1 cellular context compared by ENCODE assay signal in the genomic region with DNA sequence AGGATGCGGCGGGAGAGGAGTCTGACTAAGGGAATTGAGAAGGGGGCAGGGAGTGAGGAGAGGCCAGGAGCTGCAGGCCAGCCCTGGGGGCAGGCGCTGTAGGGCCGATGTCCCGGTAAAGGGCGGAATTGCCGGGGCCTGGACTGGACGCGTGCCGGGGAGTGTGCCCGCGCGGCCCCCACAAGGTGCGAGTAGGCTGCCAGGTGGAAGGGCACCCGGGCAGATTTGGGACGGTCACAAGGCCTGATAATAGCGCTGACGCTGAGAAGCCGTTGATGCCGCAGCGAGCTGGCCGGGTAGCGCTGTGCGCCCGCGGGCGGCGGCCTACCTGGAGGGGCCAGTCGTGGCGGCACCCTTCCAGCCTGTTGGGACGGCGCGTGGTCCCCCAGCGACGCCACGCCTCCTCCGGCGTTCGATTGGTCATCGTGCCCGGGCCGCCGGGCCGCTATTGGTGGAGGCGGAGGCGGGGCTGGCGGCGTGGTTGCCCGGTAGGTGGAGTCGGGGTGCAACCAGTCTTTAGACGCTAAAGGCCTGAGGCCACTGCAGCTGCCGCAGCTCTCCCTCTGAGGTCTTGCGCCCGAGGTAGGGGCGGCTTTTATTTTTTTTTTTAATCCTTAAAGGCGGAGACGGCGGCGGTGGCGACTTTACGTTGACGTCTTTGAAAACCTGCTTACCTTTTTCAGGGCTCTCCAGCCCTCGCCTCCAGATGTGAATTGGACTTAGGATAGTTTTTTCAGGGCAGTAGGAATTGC.
TF ChIP-seq lines count a peak whose summit lies in the region.

No MANE protein-coding gene starts in this region.

TF ChIP-seq in K562, 482 proteins besides CTCF, POLR2A, EP300 and RAD21 (continued from another document and continues in another):
- TF ChIP-seq, protein P1, sequence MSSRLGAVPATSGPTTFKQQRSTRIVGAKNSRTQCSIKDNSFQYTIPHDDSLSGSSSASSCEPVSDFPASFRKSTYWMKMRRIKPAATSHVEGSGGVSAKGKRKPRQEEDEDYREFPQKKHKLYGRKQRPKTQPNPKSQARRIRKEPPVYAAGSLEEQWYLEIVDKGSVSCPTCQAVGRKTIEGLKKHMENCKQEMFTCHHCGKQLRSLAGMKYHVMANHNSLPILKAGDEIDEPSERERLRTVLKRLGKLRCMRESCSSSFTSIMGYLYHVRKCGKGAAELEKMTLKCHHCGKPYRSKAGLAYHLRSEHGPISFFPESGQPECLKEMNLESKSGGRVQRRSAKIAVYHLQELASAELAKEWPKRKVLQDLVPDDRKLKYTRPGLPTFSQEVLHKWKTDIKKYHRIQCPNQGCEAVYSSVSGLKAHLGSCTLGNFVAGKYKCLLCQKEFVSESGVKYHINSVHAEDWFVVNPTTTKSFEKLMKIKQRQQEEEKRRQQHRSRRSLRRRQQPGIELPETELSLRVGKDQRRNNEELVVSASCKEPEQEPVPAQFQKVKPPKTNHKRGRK (tag; IDR thresholded peaks at IDR 0.05) = no peak
- TF ChIP-seq POLR2B (IDR thresholded peaks at IDR 0.05; ENCODE audit: low read depth, partially characterized antibody) (peak; percentile 51), ZNF707 (CRISPR knock-in tag; conservative IDR thresholded peaks at IDR 0.05) (no peak), SAFB (IDR thresholded peaks at IDR 0.05; ENCODE audit: borderline replicate concordance, low read depth, low read length) (peak; percentile 39; the same call in 1 of the 2 replicates), ZNF551 (CRISPR knock-in tag; IDR thresholded peaks at IDR 0.05) (no peak), KLF13 (tag; IDR thresholded peaks at IDR 0.05; ENCODE audit: borderline replicate concordance, low read depth) (peak; percentile 67; the same call in 1 of the 2 replicates), ESRRA (IDR thresholded peaks at IDR 0.05; ENCODE audit: borderline replicate concordance, low read depth) (no peak; the same call in 1 of the 2 replicates), MYC (IDR thresholded peaks at IDR 0.05; ENCODE audit: low read depth, low read length) (peak; percentile 92), MYC (CRISPR knock-in tag; IDR thresholded peaks at IDR 0.05; ENCODE audit: borderline replicate concordance, low read depth) (peak; percentile 91), SMAD2 (IDR thresholded peaks at IDR 0.05; ENCODE audit: low read depth, low read length) (no peak), TCF7L2 (IDR thresholded peaks at IDR 0.05; ENCODE audit: low read depth, low read length) (no peak), ZNF347 (CRISPR knock-in tag; IDR thresholded peaks at IDR 0.05; ENCODE audit: low read depth) (no peak), ATF7 (IDR thresholded peaks at IDR 0.05) (peak; percentile 60), ZNF24 (IDR thresholded peaks at IDR 0.05) (no peak), FUS (optimal IDR thresholded peaks at IDR 0.05; ENCODE audit: low read depth, low read length) (peak; percentile 64), RFX7 (CRISPR knock-in tag; IDR thresholded peaks at IDR 0.05) (no peak), ZNF143 (CRISPR knock-in tag; IDR thresholded peaks at IDR 0.05) (no peak), ILF3 (IDR thresholded peaks at IDR 0.05; ENCODE audit: borderline replicate concordance) (no peak), SREBF1 (IDR thresholded peaks at IDR 0.05; ENCODE audit: borderline replicate concordance, low read depth, low read length) (no peak), TCF7 (IDR thresholded peaks at IDR 0.05; ENCODE audit: borderline replicate concordance) (no peak), SUPT5H (IDR thresholded peaks at IDR 0.05) (peak; percentile 75), DPF2 (IDR thresholded peaks at IDR 0.05) (no peak), ZNF668 (CRISPR knock-in tag; IDR thresholded peaks at IDR 0.05) (no peak), PCBP2 (IDR thresholded peaks at IDR 0.05; ENCODE audit: low read depth, low read length, poor library complexity, severe bottlenecking) (no peak), TAF15 (IDR thresholded peaks at IDR 0.05; ENCODE audit: low read depth, low read length) (no peak), NFATC3 (IDR thresholded peaks at IDR 0.05) (no peak), CREB1 (IDR thresholded peaks at IDR 0.05) (peak; percentile 66; the same call in 1 of the 2 replicates), CREB1 (CRISPR knock-in tag; IDR thresholded peaks at IDR 0.05) (peak; percentile 79)
- TF ChIP-seq, protein P2, sequence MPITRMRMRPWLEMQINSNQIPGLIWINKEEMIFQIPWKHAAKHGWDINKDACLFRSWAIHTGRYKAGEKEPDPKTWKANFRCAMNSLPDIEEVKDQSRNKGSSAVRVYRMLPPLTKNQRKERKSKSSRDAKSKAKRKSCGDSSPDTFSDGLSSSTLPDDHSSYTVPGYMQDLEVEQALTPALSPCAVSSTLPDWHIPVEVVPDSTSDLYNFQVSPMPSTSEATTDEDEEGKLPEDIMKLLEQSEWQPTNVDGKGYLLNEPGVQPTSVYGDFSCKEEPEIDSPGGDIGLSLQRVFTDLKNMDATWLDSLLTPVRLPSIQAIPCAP (CRISPR knock-in tag; IDR thresholded peaks at IDR 0.05; ENCODE audit: borderline replicate concordance) = no peak
- TF ChIP-seq, protein P3, sequence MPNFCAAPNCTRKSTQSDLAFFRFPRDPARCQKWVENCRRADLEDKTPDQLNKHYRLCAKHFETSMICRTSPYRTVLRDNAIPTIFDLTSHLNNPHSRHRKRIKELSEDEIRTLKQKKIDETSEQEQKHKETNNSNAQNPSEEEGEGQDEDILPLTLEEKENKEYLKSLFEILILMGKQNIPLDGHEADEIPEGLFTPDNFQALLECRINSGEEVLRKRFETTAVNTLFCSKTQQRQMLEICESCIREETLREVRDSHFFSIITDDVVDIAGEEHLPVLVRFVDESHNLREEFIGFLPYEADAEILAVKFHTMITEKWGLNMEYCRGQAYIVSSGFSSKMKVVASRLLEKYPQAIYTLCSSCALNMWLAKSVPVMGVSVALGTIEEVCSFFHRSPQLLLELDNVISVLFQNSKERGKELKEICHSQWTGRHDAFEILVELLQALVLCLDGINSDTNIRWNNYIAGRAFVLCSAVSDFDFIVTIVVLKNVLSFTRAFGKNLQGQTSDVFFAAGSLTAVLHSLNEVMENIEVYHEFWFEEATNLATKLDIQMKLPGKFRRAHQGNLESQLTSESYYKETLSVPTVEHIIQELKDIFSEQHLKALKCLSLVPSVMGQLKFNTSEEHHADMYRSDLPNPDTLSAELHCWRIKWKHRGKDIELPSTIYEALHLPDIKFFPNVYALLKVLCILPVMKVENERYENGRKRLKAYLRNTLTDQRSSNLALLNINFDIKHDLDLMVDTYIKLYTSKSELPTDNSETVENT (CRISPR knock-in tag; IDR thresholded peaks at IDR 0.05) = peak; percentile 76
- TF ChIP-seq, protein P4, sequence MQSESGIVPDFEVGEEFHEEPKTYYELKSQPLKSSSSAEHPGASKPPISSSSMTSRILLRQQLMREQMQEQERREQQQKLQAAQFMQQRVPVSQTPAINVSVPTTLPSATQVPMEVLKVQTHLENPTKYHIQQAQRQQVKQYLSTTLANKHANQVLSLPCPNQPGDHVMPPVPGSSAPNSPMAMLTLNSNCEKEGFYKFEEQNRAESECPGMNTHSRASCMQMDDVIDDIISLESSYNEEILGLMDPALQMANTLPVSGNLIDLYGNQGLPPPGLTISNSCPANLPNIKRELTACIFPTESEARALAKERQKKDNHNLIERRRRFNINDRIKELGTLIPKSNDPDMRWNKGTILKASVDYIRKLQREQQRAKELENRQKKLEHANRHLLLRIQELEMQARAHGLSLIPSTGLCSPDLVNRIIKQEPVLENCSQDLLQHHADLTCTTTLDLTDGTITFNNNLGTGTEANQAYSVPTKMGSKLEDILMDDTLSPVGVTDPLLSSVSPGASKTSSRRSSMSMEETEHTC (IDR thresholded peaks at IDR 0.05) = 0 out of 2 replicates have a peak, but pooled peaks have one; percentile 22
- TF ChIP-seq, protein P5, sequence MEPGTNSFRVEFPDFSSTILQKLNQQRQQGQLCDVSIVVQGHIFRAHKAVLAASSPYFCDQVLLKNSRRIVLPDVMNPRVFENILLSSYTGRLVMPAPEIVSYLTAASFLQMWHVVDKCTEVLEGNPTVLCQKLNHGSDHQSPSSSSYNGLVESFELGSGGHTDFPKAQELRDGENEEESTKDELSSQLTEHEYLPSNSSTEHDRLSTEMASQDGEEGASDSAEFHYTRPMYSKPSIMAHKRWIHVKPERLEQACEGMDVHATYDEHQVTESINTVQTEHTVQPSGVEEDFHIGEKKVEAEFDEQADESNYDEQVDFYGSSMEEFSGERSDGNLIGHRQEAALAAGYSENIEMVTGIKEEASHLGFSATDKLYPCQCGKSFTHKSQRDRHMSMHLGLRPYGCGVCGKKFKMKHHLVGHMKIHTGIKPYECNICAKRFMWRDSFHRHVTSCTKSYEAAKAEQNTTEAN (CRISPR knock-in tag; IDR thresholded peaks at IDR 0.05) = peak; percentile 74; the same call in 1 of the 2 replicates
- TF ChIP-seq, protein P6, sequence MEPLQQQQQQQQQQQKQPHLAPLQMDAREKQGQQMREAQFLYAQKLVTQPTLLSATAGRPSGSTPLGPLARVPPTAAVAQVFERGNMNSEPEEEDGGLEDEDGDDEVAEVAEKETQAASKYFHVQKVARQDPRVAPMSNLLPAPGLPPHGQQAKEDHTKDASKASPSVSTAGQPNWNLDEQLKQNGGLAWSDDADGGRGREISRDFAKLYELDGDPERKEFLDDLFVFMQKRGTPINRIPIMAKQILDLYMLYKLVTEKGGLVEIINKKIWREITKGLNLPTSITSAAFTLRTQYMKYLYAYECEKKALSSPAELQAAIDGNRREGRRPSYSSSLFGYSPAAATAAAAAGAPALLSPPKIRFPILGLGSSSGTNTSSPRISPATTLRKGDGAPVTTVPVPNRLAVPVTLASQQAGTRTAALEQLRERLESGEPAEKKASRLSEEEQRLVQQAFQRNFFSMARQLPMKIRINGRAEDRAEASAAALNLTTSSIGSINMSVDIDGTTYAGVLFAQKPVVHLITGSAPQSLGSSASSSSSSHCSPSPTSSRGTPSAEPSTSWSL (CRISPR knock-in tag; IDR thresholded peaks at IDR 0.05; ENCODE audit: borderline replicate concordance) = no peak
- TF ChIP-seq, protein P7, sequence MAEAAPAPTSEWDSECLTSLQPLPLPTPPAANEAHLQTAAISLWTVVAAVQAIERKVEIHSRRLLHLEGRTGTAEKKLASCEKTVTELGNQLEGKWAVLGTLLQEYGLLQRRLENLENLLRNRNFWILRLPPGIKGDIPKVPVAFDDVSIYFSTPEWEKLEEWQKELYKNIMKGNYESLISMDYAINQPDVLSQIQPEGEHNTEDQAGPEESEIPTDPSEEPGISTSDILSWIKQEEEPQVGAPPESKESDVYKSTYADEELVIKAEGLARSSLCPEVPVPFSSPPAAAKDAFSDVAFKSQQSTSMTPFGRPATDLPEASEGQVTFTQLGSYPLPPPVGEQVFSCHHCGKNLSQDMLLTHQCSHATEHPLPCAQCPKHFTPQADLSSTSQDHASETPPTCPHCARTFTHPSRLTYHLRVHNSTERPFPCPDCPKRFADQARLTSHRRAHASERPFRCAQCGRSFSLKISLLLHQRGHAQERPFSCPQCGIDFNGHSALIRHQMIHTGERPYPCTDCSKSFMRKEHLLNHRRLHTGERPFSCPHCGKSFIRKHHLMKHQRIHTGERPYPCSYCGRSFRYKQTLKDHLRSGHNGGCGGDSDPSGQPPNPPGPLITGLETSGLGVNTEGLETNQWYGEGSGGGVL (CRISPR knock-in tag; IDR thresholded peaks at IDR 0.05) = no peak
- TF ChIP-seq, protein P8, sequence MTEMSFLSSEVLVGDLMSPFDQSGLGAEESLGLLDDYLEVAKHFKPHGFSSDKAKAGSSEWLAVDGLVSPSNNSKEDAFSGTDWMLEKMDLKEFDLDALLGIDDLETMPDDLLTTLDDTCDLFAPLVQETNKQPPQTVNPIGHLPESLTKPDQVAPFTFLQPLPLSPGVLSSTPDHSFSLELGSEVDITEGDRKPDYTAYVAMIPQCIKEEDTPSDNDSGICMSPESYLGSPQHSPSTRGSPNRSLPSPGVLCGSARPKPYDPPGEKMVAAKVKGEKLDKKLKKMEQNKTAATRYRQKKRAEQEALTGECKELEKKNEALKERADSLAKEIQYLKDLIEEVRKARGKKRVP (CRISPR knock-in tag; IDR thresholded peaks at IDR 0.05) = no peak
- TF ChIP-seq, protein P9, sequence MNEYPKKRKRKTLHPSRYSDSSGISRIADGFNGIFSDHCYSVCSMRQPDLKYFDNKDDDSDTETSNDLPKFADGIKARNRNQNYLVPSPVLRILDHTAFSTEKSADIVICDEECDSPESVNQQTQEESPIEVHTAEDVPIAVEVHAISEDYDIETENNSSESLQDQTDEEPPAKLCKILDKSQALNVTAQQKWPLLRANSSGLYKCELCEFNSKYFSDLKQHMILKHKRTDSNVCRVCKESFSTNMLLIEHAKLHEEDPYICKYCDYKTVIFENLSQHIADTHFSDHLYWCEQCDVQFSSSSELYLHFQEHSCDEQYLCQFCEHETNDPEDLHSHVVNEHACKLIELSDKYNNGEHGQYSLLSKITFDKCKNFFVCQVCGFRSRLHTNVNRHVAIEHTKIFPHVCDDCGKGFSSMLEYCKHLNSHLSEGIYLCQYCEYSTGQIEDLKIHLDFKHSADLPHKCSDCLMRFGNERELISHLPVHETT (CRISPR knock-in tag; conservative IDR thresholded peaks at IDR 0.05 in 1 of 2, IDR thresholded peaks at IDR 0.05 in 1 of 2) = no peak
